In genomic region chr10:43360086-43360485, GRCh38 we compare ENCODE assay signal across 17 cellular contexts. TPM values are rescaled to one million over a fixed set of nuclear protein-coding genes. Genes with fewer than 3 reads are reported as not detected.
DNase-seq lines count a peak whose midpoint lies in the region; ATAC-seq, FAIRE-seq and TF ChIP-seq lines count a peak whose summit lies in the region.
"Had no signal": no experiment of that assay in that cellular context is flagged by ENCODE, and none has a peak within 500 bp of the region (broad histone marks: within the 10 kb centered on the region; RNA-seq: fewer than 3 reads in every experiment).

No MANE protein-coding gene starts in this region.

- BruUV-seq in IMR-90 (replicated peaks; lab: Mats Ljungman, UMichigan) = no TSS peak

- intact Hi-C loops in CD8-positive, alpha-beta T cell (cut with DNase I, micrococcal nuclease) = loop anchor here (5.0 to 10.0 kb wide), 3 partner anchors 77 to 805 kb away; partner anchors contain the start of genes ZNF239 (in 1 of the 2) and ZNF487 (in 1 of the 2)
- intact Hi-C loops in IMR-90 (cut with micrococcal nuclease) = no loop called here

- no peaks in the 10 kb centered on the region for H4K20me1 ChIP-seq in IMR-90 (ENCODE audit: insufficient read depth, low read length)
- H4K20me1 ChIP-seq in astrocyte (ENCODE audit: insufficient read depth, low read length) = no peaks in the 10 kb centered on the region

- H3K9me3 Mint-ChIP-seq in CD8-positive, alpha-beta T cell = no peaks in the 10 kb centered on the region
- H3K9me3 Mint-ChIP-seq in astrocyte (ENCODE audit: unreplicated experiment) = no peaks in the 10 kb centered on the region
- H3K9me3 Mint-ChIP-seq in naive thymus-derived CD8-positive, alpha-beta T cell = no peaks in the 10 kb centered on the region
- H3K9me3 Mint-ChIP-seq in HFFc6 = no peaks in the 10 kb centered on the region

- H2AK9ac ChIP-seq in IMR-90 (replicated peaks; ENCODE audit: low read depth, low read length, poor library complexity) = no peak overlapping the region

- DNase-seq in CD8-positive, alpha-beta T cell = no peak
- peak; percentile 10 for DNase-seq in IMR-90
- no peak for DNase-seq in astrocyte (ENCODE audit: low read depth)
- DNase-seq in naive thymus-derived CD8-positive, alpha-beta T cell = no peak
- no peak for DNase-seq in hepatic stellate cell (ENCODE audit: low spot score)
- no peak for DNase-seq in NCI-H82 (lab: John Stamatoyannopoulos, UW)
- no peak for DNase-seq in NCI-H1436 treated with DMSO at 0.1 percent for 48 hours (lab: John Stamatoyannopoulos, UW)
- no peak for DNase-seq in HFFc6
- DNase-seq: kidney, NCI-H2171, NCI-H774, pancreas, RPMI8226 had no signal

- H4K91ac ChIP-seq in IMR-90 (ENCODE audit: insufficient read depth, low read depth, low read length) = no peak overlapping the region

- no peaks in the 10 kb centered on the region; a peak in 1 of 4 replicates for H3K79me1 ChIP-seq in IMR-90 (ENCODE audit: low read depth in 1 of 2, low read length in 2 of 2)

- H3K14ac ChIP-seq in IMR-90 (replicated peaks; ENCODE audit: low read depth, low read length) = no peak overlapping the region

- no peak for TF ChIP-seq RAD21 in IMR-90 (IDR thresholded peaks at IDR 0.05; ENCODE audit: low read length)

- H3K4me3 ChIP-seq in CD8-positive, alpha-beta T cell (ENCODE audit: low read depth, low read length) = no peak overlapping the region
- H3K4me3 ChIP-seq in IMR-90 (ENCODE audit: insufficient read depth, low read depth, low read length) (no peak overlapping the region), astrocyte (ENCODE audit: insufficient read depth, low read depth, low read length) (no peak overlapping the region)
- H3K4me3 ChIP-seq: pancreas had no signal

- H4K8ac ChIP-seq in IMR-90 (ENCODE audit: low read depth in 2 of 2, low read length in 2 of 2) = no peak overlapping the region

- peaks cover 15% of the 10 kb centered on the region for H3K4me1 ChIP-seq in CD8-positive, alpha-beta T cell (ENCODE audit: insufficient read depth, low read length)
- H3K4me1 ChIP-seq in IMR-90 (ENCODE audit: control insufficient read depth, insufficient read depth, low read length) = no peaks in the 10 kb centered on the region
- peaks cover 17% of the 10 kb centered on the region for H3K4me1 ChIP-seq in astrocyte (ENCODE audit: insufficient read depth, low read length)

- H3K36me3 ChIP-seq in CD8-positive, alpha-beta T cell (ENCODE audit: insufficient read depth, low read length) = no peaks in the 10 kb centered on the region
- no peaks in the 10 kb centered on the region for H3K36me3 ChIP-seq in IMR-90 (ENCODE audit: control insufficient read depth, insufficient read depth, low read length)
- H3K36me3 ChIP-seq in astrocyte (ENCODE audit: insufficient read depth, low read length) = no peaks in the 10 kb centered on the region
- H3K36me3 ChIP-seq: pancreas had no signal

- peak overlapping the region; percentile 3 for H3K4me3 Mint-ChIP-seq in CD8-positive, alpha-beta T cell
- H3K4me3 Mint-ChIP-seq in astrocyte (ENCODE audit: unreplicated experiment) (peak overlapping the region; percentile 36), HFFc6 (no peak overlapping the region)
- peak overlapping the region; percentile 29 to 100 (median 56) for H3K4me3 Mint-ChIP-seq in naive thymus-derived CD8-positive, alpha-beta T cell

- no peak for TF ChIP-seq CTCF in CD8-positive, alpha-beta T cell (IDR thresholded peaks at IDR 0.05)
- TF ChIP-seq CTCF in IMR-90 (conservative IDR thresholded peaks at IDR 0.05; ENCODE audit: low read depth, low read length) = no peak
- no peak for TF ChIP-seq CTCF in astrocyte (IDR thresholded peaks at IDR 0.05; ENCODE audit: insufficient read depth, low read depth, low read length)
- no peak for TF ChIP-seq CTCF in HFFc6 (IDR thresholded peaks at IDR 0.05)

- H2BK120ac ChIP-seq in IMR-90 (ENCODE audit: low read depth, low read length) = no peak overlapping the region

- H3K4me1 Mint-ChIP-seq in CD8-positive, alpha-beta T cell (ENCODE audit: low read depth) = peaks cover 30% of the 10 kb centered on the region
- H3K4me1 Mint-ChIP-seq in astrocyte (ENCODE audit: low read depth, unreplicated experiment) (peaks cover 4% of the 10 kb centered on the region), HFFc6 (ENCODE audit: low read depth) (peaks cover 12% of the 10 kb centered on the region)
- peaks cover 15 to 36% (median 32%) of the 10 kb centered on the region in 4 donors for H3K4me1 Mint-ChIP-seq in naive thymus-derived CD8-positive, alpha-beta T cell

- peak overlapping the region; percentile 65 for H3K27ac Mint-ChIP-seq in CD8-positive, alpha-beta T cell
- H3K27ac Mint-ChIP-seq in astrocyte (ENCODE audit: unreplicated experiment) (no peak overlapping the region), HFFc6 (no peak overlapping the region)
- peak overlapping the region; percentile 20 to 99 (median 87) for H3K27ac Mint-ChIP-seq in naive thymus-derived CD8-positive, alpha-beta T cell

- no peak for TF ChIP-seq POLR2A in IMR-90 (IDR thresholded peaks at IDR 0.05; ENCODE audit: low read depth, low read length)

- H3K4ac ChIP-seq in IMR-90 (ENCODE audit: low read depth, low read length) = no peak overlapping the region

- 0 out of 2 replicates have a peak, but pooled peaks cover 3% of the 10 kb centered on the region for H3K9me1 ChIP-seq in IMR-90 (ENCODE audit: insufficient read depth, low read length)

- no peak overlapping the region for H2AK5ac ChIP-seq in IMR-90 (ENCODE audit: low read depth, low read length)

- H2BK15ac ChIP-seq in IMR-90 (ENCODE audit: low read depth, low read length) = no peak overlapping the region

- H3K23ac ChIP-seq in IMR-90 (ENCODE audit: low read depth, low read length) = no peak overlapping the region

- no peaks in the 10 kb centered on the region for H3K79me2 ChIP-seq in astrocyte (ENCODE audit: insufficient read depth, low read length)

- no peak for FAIRE-seq in astrocyte (lab: Jason Lieb, UNC)
- FAIRE-seq: kidney, pancreas had no signal

- H2BK20ac ChIP-seq in IMR-90 (ENCODE audit: low read depth, low read length) = no peak overlapping the region

- peaks cover 5% of the 10 kb centered on the region for H3K36me3 Mint-ChIP-seq in CD8-positive, alpha-beta T cell
- no peaks in the 10 kb centered on the region for H3K36me3 Mint-ChIP-seq in astrocyte (ENCODE audit: low read depth, unreplicated experiment)
- H3K36me3 Mint-ChIP-seq in naive thymus-derived CD8-positive, alpha-beta T cell = no peaks in the 10 kb centered on the region
- H3K36me3 Mint-ChIP-seq in HFFc6 (ENCODE audit: low read depth) = no peaks in the 10 kb centered on the region

- H3K18ac ChIP-seq in IMR-90 (ENCODE audit: low read depth, low read length) = no peak overlapping the region

- POLR2A ChIA-PET in CD8-positive, alpha-beta T cell (lab: Charles Lee) = interaction anchor here (1.1 kb wide), 1 partner anchor 60 kb away, joined by 3 read pairs; no protein-coding TSS in a partner anchor
- POLR2A ChIA-PET in IMR-90 (lab: Charles Lee; ENCODE audit: unreplicated experiment) = no interaction called here
- POLR2A ChIA-PET in naive thymus-derived CD8-positive, alpha-beta T cell (lab: Charles Lee) = interaction anchor here (0.8 to 1.4 kb wide), 4 partner anchors 8 to 66 kb away, joined by 3 to 4 read pairs (median 3); no protein-coding TSS in a partner anchor

- H3K56ac ChIP-seq in IMR-90 (ENCODE audit: extremely low read depth, insufficient read depth, low read length) = no peak overlapping the region

- in situ Hi-C loops in IMR-90 (cut with MboI; ENCODE audit: low sequenced_read_pairs) = no loop called here

- no peak overlapping the region for H3K27ac ChIP-seq in CD8-positive, alpha-beta T cell (ENCODE audit: low read depth, low read length)
- no peak overlapping the region for H3K27ac ChIP-seq in IMR-90 (ENCODE audit: insufficient read depth, low read length)
- no peak overlapping the region for H3K27ac ChIP-seq in astrocyte (ENCODE audit: low read depth, low read length)
- H3K27ac ChIP-seq: pancreas had no signal

- H3K4me2 ChIP-seq in IMR-90 (ENCODE audit: low read depth, low read length) = no peak overlapping the region
- H3K4me2 ChIP-seq in astrocyte (ENCODE audit: low read length) = no peak overlapping the region

- H3K9ac ChIP-seq in IMR-90 (ENCODE audit: low read depth, low read length) (no peak overlapping the region), astrocyte (ENCODE audit: low read length) (no peak overlapping the region)

- no peak for ATAC-seq in CD8-positive, alpha-beta T cell
- no peak for ATAC-seq in IMR-90 (ENCODE audit: low read depth)
- no peak for ATAC-seq in naive thymus-derived CD8-positive, alpha-beta T cell
- ATAC-seq: pancreas had no signal

- no peaks in the 10 kb centered on the region for H3K27me3 Mint-ChIP-seq in CD8-positive, alpha-beta T cell (ENCODE audit: low read depth)
- H3K27me3 Mint-ChIP-seq in astrocyte (ENCODE audit: low read depth, unreplicated experiment) = peaks cover 10% of the 10 kb centered on the region
- H3K27me3 Mint-ChIP-seq in naive thymus-derived CD8-positive, alpha-beta T cell = no peaks in the 10 kb centered on the region
- peaks cover 14% of the 10 kb centered on the region; the same call in 1 of the 2 replicates for H3K27me3 Mint-ChIP-seq in HFFc6 (ENCODE audit: insufficient read depth)

- CTCF ChIA-PET in CD8-positive, alpha-beta T cell (lab: Charles Lee) = interaction anchor here (0.7 to 3.0 kb wide), 3 partner anchors 10 to 155 kb away, joined by 3 to 25 read pairs (median 3); no protein-coding TSS in a partner anchor
- CTCF ChIA-PET in IMR-90 (lab: Yijun Ruan, JAX) = no interaction called here

- no peaks in the 10 kb centered on the region for H3K27me3 ChIP-seq in CD8-positive, alpha-beta T cell (ENCODE audit: insufficient read depth, low read length)
- H3K27me3 ChIP-seq in IMR-90 (ENCODE audit: control insufficient read depth, insufficient read depth, low read length) (no peaks in the 10 kb centered on the region; the same call in none of the 2 replicates), astrocyte (ENCODE audit: insufficient read depth, low read length) (no peaks in the 10 kb centered on the region)
- H3K27me3 ChIP-seq: pancreas had no signal

- WGBS in IMR-90 (ENCODE audit: extremely low coverage in 2 of 2, insufficient read length in 1 of 2), 2 experiments = no CpG with 5 or more reads among the region's 6 CpGs

- no peak overlapping the region for H2BK5ac ChIP-seq in IMR-90 (ENCODE audit: low read depth, low read length, poor library complexity, severe bottlenecking)

- H2AFZ ChIP-seq in IMR-90 (replicated peaks; ENCODE audit: low read length, poor library complexity) = no peak overlapping the region
- H2AFZ ChIP-seq in astrocyte (ENCODE audit: low read depth, low read length) = no peak overlapping the region

- no peaks in the 10 kb centered on the region for H3K9me3 ChIP-seq in CD8-positive, alpha-beta T cell (ENCODE audit: low read length)
- H3K9me3 ChIP-seq in IMR-90 (ENCODE audit: control insufficient read depth, insufficient read depth, low read length) = no peaks in the 10 kb centered on the region
- no peaks in the 10 kb centered on the region for H3K9me3 ChIP-seq in astrocyte (ENCODE audit: insufficient read depth, low read depth, low read length)
- H3K9me3 ChIP-seq: pancreas had no signal

- dilution Hi-C loops in IMR-90 (cut with HindIII; ENCODE audit: low sequenced_read_pairs, unreplicated experiment) = no loop called here

- H4K5ac ChIP-seq in IMR-90 (ENCODE audit: low read depth, low read length) = no peak overlapping the region

RNA-seq across cellular contexts. Expression of gene FXYD4, which starts 11.3 kb away (rescaled TPM):
- total RNA-seq in CD8-positive, alpha-beta T cell = not detected
- total RNA-seq in IMR-90 (2012; rRNA removed) (not detected in 2 replicates), astrocyte (not detected in 2 replicates)
- polyA plus RNA-seq in IMR-90 (2012; rRNA removed) = not detected in 2 replicates
- not detected in 2 replicates for polyA plus RNA-seq in IMR-90 (2012; cell fraction: cytosol; rRNA removed)
- not detected in 2 replicates for polyA plus RNA-seq in IMR-90 (2012; cell fraction: nucleus; rRNA removed; ENCODE audit: low replicate concordance)
- total RNA-seq in naive thymus-derived CD8-positive, alpha-beta T cell = not detected
- not detected for polyA plus RNA-seq in naive thymus-derived CD8-positive, alpha-beta T cell
- not detected for total RNA-seq in HFFc6 (2021; fragmentation: NEBNext Ultra II Directional; extraction: Animal tissue kit (Norgen Biotek cat#: 25700))
- total RNA-seq: Daoy, mesenteric fat pad, skeletal muscle tissue had no signal
- polyA plus RNA-seq: BJ had no signal

RNA-seq across cellular contexts. Expression of gene HNRNPF, which starts 48.9 kb away (rescaled TPM):
- total RNA-seq in CD8-positive, alpha-beta T cell = 10 to 100 TPM; 83.4 to 86.9 TPM
- 207 and 276 TPM in 2 replicates for total RNA-seq in IMR-90 (2012; rRNA removed)
- 147 and 169 TPM in 2 replicates for polyA plus RNA-seq in IMR-90 (2012; rRNA removed)
- 75.0 and 90.4 TPM in 2 replicates for polyA plus RNA-seq in IMR-90 (2012; cell fraction: cytosol; rRNA removed)
- 58.9 and 93.6 TPM in 2 replicates for polyA plus RNA-seq in IMR-90 (2012; cell fraction: nucleus; rRNA removed; ENCODE audit: low replicate concordance)
- 143 and 151 TPM in 2 replicates for total RNA-seq in astrocyte
- 100 to 1,000 TPM; 155 to 168 TPM for total RNA-seq in naive thymus-derived CD8-positive, alpha-beta T cell
- 100 to 1,000 TPM; 160 to 202 (median 174) TPM for polyA plus RNA-seq in naive thymus-derived CD8-positive, alpha-beta T cell
- 100 to 1,000 TPM; 133 to 164 (median 159) TPM for total RNA-seq in HFFc6 (2021; fragmentation: NEBNext Ultra II Directional; extraction: Animal tissue kit (Norgen Biotek cat#: 25700))

Comparison
In these comparisons a context has a peak if more than half of its experiments do, and no peak if none do; other contexts are left out.
1. H3K27ac Mint-ChIP-seq: peak in CD8-positive, alpha-beta T cell (single experiment) and naive thymus-derived CD8-positive, alpha-beta T cell (10 of 10); none in astrocyte (single experiment) and HFFc6 (single experiment).